ENCODE assay signal across 1 cellular context in the genomic region with DNA sequence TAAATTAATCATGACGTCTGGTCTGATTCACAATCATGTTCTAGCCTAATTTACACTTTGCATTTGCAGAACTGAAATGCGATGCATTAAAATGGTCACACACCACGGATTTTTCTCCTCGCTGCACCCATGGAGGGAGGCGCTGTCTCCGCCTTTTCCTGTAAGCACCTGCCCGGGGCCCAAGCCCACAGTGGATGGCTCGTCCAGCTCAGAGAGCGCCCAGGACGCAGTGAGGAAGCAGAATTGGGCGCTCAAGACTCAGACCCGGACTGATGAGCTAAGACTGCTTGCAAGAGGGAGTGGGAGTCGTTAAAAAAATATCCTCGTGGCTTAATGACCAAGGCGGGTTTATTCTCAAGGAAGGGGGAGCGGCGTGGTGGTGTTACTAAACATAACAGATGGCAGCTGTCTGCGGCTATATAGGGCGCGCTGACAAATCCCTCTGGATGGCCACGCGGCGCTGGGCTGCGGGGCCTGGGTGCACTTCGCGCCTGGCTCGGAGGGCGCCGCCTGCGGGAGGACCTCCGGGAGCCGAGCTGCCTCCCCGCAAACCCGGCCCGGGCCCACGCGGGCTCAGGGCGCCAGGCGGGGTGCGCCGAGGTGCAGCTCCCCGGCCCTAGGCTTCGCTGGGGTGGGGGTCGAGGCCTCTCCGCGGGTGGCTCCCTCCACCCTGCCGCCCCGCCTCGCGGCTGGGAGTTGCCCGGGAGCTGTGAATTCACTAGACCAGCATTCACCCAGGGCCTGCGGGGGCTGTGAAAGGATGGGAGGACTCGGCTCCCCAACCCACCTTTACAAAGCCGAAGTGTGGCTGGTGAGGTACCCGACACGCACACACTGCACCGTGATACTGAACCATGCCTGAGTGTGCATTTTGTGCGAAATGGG.
TF ChIP-seq lines count a peak whose summit lies in the region.

No MANE protein-coding gene starts in this region.

TF ChIP-seq in WTC11, 78 proteins besides CTCF, POLR2A, EP300 and RAD21 (continued from another document):
- TF ChIP-seq ARID4B (CRISPR knock-in tag; IDR thresholded peaks at IDR 0.05; ENCODE audit: borderline replicate concordance) (no peak), ZNF138 (CRISPR knock-in tag; conservative IDR thresholded peaks at IDR 0.05) (no peak), ATF6 (CRISPR knock-in tag; IDR thresholded peaks at IDR 0.05) (no peak), ZNF396 (CRISPR knock-in tag; IDR thresholded peaks at IDR 0.05; ENCODE audit: borderline replicate concordance) (no peak), TP53 (CRISPR knock-in tag; IDR thresholded peaks at IDR 0.05) (peak; percentile 35; the same call in 1 of the 2 replicates), ZNF121 (CRISPR knock-in tag; IDR thresholded peaks at IDR 0.05) (no peak), PRRX2 (CRISPR knock-in tag; IDR thresholded peaks at IDR 0.05) (no peak), ESRRA (CRISPR knock-in tag; IDR thresholded peaks at IDR 0.05; ENCODE audit: borderline replicate concordance) (no peak), FOXK1 (CRISPR knock-in tag; IDR thresholded peaks at IDR 0.05) (no peak), MLX (CRISPR knock-in tag; IDR thresholded peaks at IDR 0.05) (no peak), USF2 (CRISPR knock-in tag; IDR thresholded peaks at IDR 0.05) (no peak; the same call in 1 of the 2 replicates), OVOL2 (CRISPR knock-in tag; IDR thresholded peaks at IDR 0.05; ENCODE audit: borderline replicate concordance) (no peak)
- TF ChIP-seq, protein P1, sequence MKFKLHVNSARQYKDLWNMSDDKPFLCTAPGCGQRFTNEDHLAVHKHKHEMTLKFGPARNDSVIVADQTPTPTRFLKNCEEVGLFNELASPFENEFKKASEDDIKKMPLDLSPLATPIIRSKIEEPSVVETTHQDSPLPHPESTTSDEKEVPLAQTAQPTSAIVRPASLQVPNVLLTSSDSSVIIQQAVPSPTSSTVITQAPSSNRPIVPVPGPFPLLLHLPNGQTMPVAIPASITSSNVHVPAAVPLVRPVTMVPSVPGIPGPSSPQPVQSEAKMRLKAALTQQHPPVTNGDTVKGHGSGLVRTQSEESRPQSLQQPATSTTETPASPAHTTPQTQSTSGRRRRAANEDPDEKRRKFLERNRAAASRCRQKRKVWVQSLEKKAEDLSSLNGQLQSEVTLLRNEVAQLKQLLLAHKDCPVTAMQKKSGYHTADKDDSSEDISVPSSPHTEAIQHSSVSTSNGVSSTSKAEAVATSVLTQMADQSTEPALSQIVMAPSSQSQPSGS (CRISPR knock-in tag; IDR thresholded peaks at IDR 0.05; ENCODE audit: borderline replicate concordance, low read depth): no peak
- TF ChIP-seq, protein P2, sequence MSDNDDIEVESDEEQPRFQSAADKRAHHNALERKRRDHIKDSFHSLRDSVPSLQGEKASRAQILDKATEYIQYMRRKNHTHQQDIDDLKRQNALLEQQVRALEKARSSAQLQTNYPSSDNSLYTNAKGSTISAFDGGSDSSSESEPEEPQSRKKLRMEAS (CRISPR knock-in tag; IDR thresholded peaks at IDR 0.05): peak; percentile 71
